ENCODE assay signal across 15 cellular contexts in the genomic region with DNA sequence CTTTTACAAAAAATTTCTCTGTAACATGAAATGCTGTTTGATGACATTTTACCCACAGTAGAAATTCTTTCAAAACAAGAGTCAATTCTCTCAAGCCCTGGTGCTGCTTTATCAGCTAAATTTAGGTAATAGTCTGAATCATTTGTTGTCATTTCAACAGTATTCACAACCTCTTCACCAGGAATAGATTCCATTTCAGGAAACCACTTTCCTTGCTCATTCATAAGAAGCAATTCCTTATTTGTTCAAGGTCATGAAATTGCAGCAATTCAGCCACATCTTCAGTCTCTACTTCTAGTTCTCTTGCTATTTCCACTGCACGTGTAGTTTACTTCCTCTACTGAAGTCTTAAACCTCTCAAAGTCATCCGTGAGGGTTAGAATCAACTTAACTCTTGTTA. TPM values are rescaled to one million over a fixed set of nuclear protein-coding genes. Genes with fewer than 3 reads are reported as not detected.
DNase-seq lines count a peak whose midpoint lies in the region; ATAC-seq, FAIRE-seq and TF ChIP-seq lines count a peak whose summit lies in the region.
"Had no signal": no experiment of that assay in that cellular context is flagged by ENCODE, and none has a peak within 500 bp of the region (broad histone marks: within the 10 kb centered on the region; RNA-seq: fewer than 3 reads in every experiment).

No MANE protein-coding gene starts in this region.

- H3K9me2 ChIP-seq in OCI-LY1 (ENCODE audit: low read depth, low read length): no peaks in the 10 kb centered on the region

- peaks cover 7% of the 10 kb centered on the region; the same call in 1 of the 2 replicates for H3F3A ChIP-seq in OCI-LY1 (ENCODE audit: insufficient read depth, low read length)

- no peak for FAIRE-seq in bronchial epithelial cell (lab: Jason Lieb, UNC)

- H3K9me3 Mint-ChIP-seq in activated CD4-positive, alpha-beta T cell treated with anti-CD3 and anti-CD28 coated beads, Interleukin-2, amount 10 ng/mL, durations not matched to agents 7 days and 5 days: no peaks in the 10 kb centered on the region

- H3K27ac Mint-ChIP-seq in activated CD4-positive, alpha-beta T cell treated with anti-CD3 and anti-CD28 coated beads, Interleukin-2, amount 10 ng/mL, durations not matched to agents 7 days and 5 days: peak overlapping the region; percentile 0

- TF ChIP-seq CTCF in OCI-LY1 (IDR thresholded peaks at IDR 0.05; ENCODE audit: low read length) (no peak), bronchial epithelial cell (IDR thresholded peaks at IDR 0.05; ENCODE audit: insufficient read depth, low read length, severe bottlenecking) (no peak), spleen (IDR thresholded peaks at IDR 0.05 in 8 of 11, conservative IDR thresholded peaks at IDR 0.05 in 3 of 11) (no peak), dorsolateral prefrontal cortex (IDR thresholded peaks at IDR 0.05 in 54 of 56, conservative IDR thresholded peaks at IDR 0.05 in 2 of 56; ENCODE audit: low read depth in 1 of 56, partially characterized antibody in 56 of 56) (no peak)

- DNase-seq in activated CD4-positive, alpha-beta T cell treated with anti-CD3 and anti-CD28 coated beads, Interleukin-2, amount 10 ng/mL, durations not matched to agents 7 days and 5 days: no peak
- DNase-seq in activated CD4-positive, alpha-beta T cell treated with anti-CD3 and anti-CD28 coated beads, Interleukin-2, amount 50 U/mL, for 1 hour: no peak
- DNase-seq in bronchial epithelial cell (ENCODE audit: low read depth) (peak; percentile 40), spleen (no peak), dorsolateral prefrontal cortex (no peak), cerebellar cortex (ENCODE audit: low spot score) (no peak)
- DNase-seq: activated CD8-positive, alpha-beta memory T cell treated with anti-CD3 and anti-CD28 coated beads, Interleukin-2, amount 50 U/mL, for 4 hours; DMS79; KG1 had no signal

- intact Hi-C loops in spleen (cut with DNase I; ENCODE audit: low total_unique reads): no loop called here
- intact Hi-C loops in dorsolateral prefrontal cortex (cut with DNase I): no loop called here

- peaks cover 56% of the 10 kb centered on the region for H3K4me1 Mint-ChIP-seq in activated CD4-positive, alpha-beta T cell treated with anti-CD3 and anti-CD28 coated beads, Interleukin-2, amount 10 ng/mL, durations not matched to agents 7 days and 5 days

- POLR2A ChIA-PET in activated CD4-positive, alpha-beta T cell treated with anti-CD3 and anti-CD28 coated beads, Interleukin-2, amount 10 ng/mL, durations not matched to agents 7 days and 5 days (lab: Charles Lee): no interaction called here

- peak overlapping the region; percentile 29; the same call in 1 of the 2 replicates for H3K4me2 ChIP-seq in OCI-LY1 (ENCODE audit: low read length)

- H3K27me3 ChIP-seq in OCI-LY1 (ENCODE audit: insufficient read depth, low read length) (no peaks in the 10 kb centered on the region), bronchial epithelial cell (ENCODE audit: control insufficient read depth, insufficient read depth, low read length) (no peaks in the 10 kb centered on the region), spleen (replicated peaks in 1 of 7) (no peaks in the 10 kb centered on the region), dorsolateral prefrontal cortex (no peaks in the 10 kb centered on the region)
- H3K27me3 ChIP-seq: ascending aorta had no signal

- H3K9me3 ChIP-seq in OCI-LY1 (ENCODE audit: low read length): no peaks in the 10 kb centered on the region
- H3K9me3 ChIP-seq in spleen: no peaks in the 10 kb centered on the region
- H3K9me3 ChIP-seq: ascending aorta had no signal

- H3K27ac ChIP-seq in OCI-LY1 (ENCODE audit: low read depth, low read length, poor library complexity, severe bottlenecking) (peak overlapping the region; percentile 93), spleen (peak overlapping the region; percentile 35 to 89 (median 78)), dorsolateral prefrontal cortex (no peak overlapping the region)
- H3K27ac ChIP-seq: ascending aorta had no signal

- WGBS in spleen, 5 donors: 19 to 35% (median 23%) methylated on average over 2 of the region's 2 CpGs

- CTCF ChIA-PET in activated CD4-positive, alpha-beta T cell treated with anti-CD3 and anti-CD28 coated beads, Interleukin-2, amount 10 ng/mL, durations not matched to agents 7 days and 5 days (lab: Charles Lee): interaction anchor here (1.2 kb wide), 1 partner anchor 59 kb away, joined by 4 read pairs; no protein-coding TSS in a partner anchor

- ATAC-seq in GM19463 (IDR thresholded peaks at IDR 0.05; ENCODE audit: unreplicated experiment): no peak

- H3K79me2 ChIP-seq in OCI-LY1 (ENCODE audit: insufficient read depth, low read length): no peaks in the 10 kb centered on the region

- H3K4me3 ChIP-seq in OCI-LY1 (ENCODE audit: low read depth, low read length, poor library complexity, severe bottlenecking) (no peak overlapping the region), bronchial epithelial cell (ENCODE audit: low read depth, low read length) (no peak overlapping the region), spleen (no peak overlapping the region), dorsolateral prefrontal cortex (no peak overlapping the region)
- H3K4me3 ChIP-seq: ascending aorta had no signal

- H3K4me1 ChIP-seq in OCI-LY1 (ENCODE audit: insufficient read depth, low read length, severe bottlenecking) (peaks cover 64% of the 10 kb centered on the region), spleen (peaks cover 7 to 66% (median 26%) of the 10 kb centered on the region in 6 donors)
- H3K4me1 ChIP-seq: ascending aorta had no signal

- H2AFZ ChIP-seq in OCI-LY1 (ENCODE audit: low read length): peak overlapping the region; percentile 2; the same call in 1 of the 2 replicates

- peak overlapping the region; percentile 38 for H3K9ac ChIP-seq in OCI-LY1 (ENCODE audit: low read length)

- TF ChIP-seq POLR2A in spleen (IDR thresholded peaks at IDR 0.05): no peak

- H4K20me1 ChIP-seq in OCI-LY1 (ENCODE audit: insufficient read depth, low read length): no peaks in the 10 kb centered on the region

- H3K36me3 ChIP-seq in OCI-LY1 (ENCODE audit: insufficient read depth, low read length): no peaks in the 10 kb centered on the region
- H3K36me3 ChIP-seq in bronchial epithelial cell (ENCODE audit: control insufficient read depth, insufficient read depth, low read length): no peaks in the 10 kb centered on the region
- no peaks in the 10 kb centered on the region for H3K36me3 ChIP-seq in spleen
- H3K36me3 ChIP-seq: ascending aorta had no signal

- H3K36me3 Mint-ChIP-seq in activated CD4-positive, alpha-beta T cell treated with anti-CD3 and anti-CD28 coated beads, Interleukin-2, amount 10 ng/mL, durations not matched to agents 7 days and 5 days (ENCODE audit: low read depth): peaks cover 20% of the 10 kb centered on the region

- no peaks in the 10 kb centered on the region for H3K27me3 Mint-ChIP-seq in activated CD4-positive, alpha-beta T cell treated with anti-CD3 and anti-CD28 coated beads, Interleukin-2, amount 10 ng/mL, durations not matched to agents 7 days and 5 days

- H3K4me3 Mint-ChIP-seq in activated CD4-positive, alpha-beta T cell treated with anti-CD3 and anti-CD28 coated beads, Interleukin-2, amount 10 ng/mL, durations not matched to agents 7 days and 5 days: no peak overlapping the region

RNA-seq across cellular contexts. Expression of gene STAG3, which starts 14.1 kb away (rescaled TPM):
- 10 to 100 TPM; 24.2 to 24.7 TPM for total RNA-seq in activated CD4-positive, alpha-beta T cell treated with anti-CD3 and anti-CD28 coated beads, Interleukin-2, amount 10 ng/mL, durations not matched to agents 7 days and 5 days
- total RNA-seq in bronchial epithelial cell (under 0.01 and 0.13 TPM in 2 replicates), spleen (10 to 100 TPM in 5 of 7 donors, 1 to 10 TPM in 2; 8.0 to 59.6 (median 31.4) TPM), dorsolateral prefrontal cortex (1 to 10 TPM in 119 of 120 experiments, under 1 TPM in 1; 0.87 to 7.2 (median 2.7) TPM)
- polyA plus RNA-seq in spleen: 100 to 1,000 TPM in 2 of 3 donors, 10 to 100 TPM in 1; 69.5 to 123 (median 104) TPM
- total RNA-seq: ascending aorta had no signal

RNA-seq across cellular contexts. Expression of gene GPC2, which starts 14.6 kb away (rescaled TPM):
- 10 to 100 TPM; 13.9 to 20.9 TPM for total RNA-seq in activated CD4-positive, alpha-beta T cell treated with anti-CD3 and anti-CD28 coated beads, Interleukin-2, amount 10 ng/mL, durations not matched to agents 7 days and 5 days
- total RNA-seq in bronchial epithelial cell: 1.0 and 1.3 TPM in 2 replicates
- total RNA-seq in spleen: 1 to 10 TPM; 2.4 to 5.3 (median 4.5) TPM
- polyA plus RNA-seq in spleen: 1 to 10 TPM; 2.1 to 4.4 (median 4.2) TPM
- 1 to 10 TPM in 118 of 120 experiments, under 1 TPM in 2; 0.84 to 7.1 (median 2.4) TPM for total RNA-seq in dorsolateral prefrontal cortex
- total RNA-seq: ascending aorta had no signal

RNA-seq across cellular contexts. Expression of gene GAL3ST4, which starts 23.4 kb away (rescaled TPM):
- total RNA-seq in activated CD4-positive, alpha-beta T cell treated with anti-CD3 and anti-CD28 coated beads, Interleukin-2, amount 10 ng/mL, durations not matched to agents 7 days and 5 days: 10 to 100 TPM; 14.2 to 15.6 TPM
- under 0.01 and 0.51 TPM in 2 replicates for total RNA-seq in bronchial epithelial cell
- total RNA-seq in spleen: 1 to 10 TPM; 1.3 to 6.2 (median 3.0) TPM
- polyA plus RNA-seq in spleen: 1 to 10 TPM; 1.0 to 2.8 (median 1.1) TPM
- total RNA-seq in dorsolateral prefrontal cortex: 10 to 100 TPM in 13 of 120 experiments, 1 to 10 TPM in 107; 2.6 to 14.0 (median 6.2) TPM

RNA-seq across cellular contexts. Expression of gene PVRIG, which starts 28.0 kb away (rescaled TPM):
- 10 to 100 TPM; 61.2 to 66.6 TPM for total RNA-seq in activated CD4-positive, alpha-beta T cell treated with anti-CD3 and anti-CD28 coated beads, Interleukin-2, amount 10 ng/mL, durations not matched to agents 7 days and 5 days
- total RNA-seq in bronchial epithelial cell (not detected in 2 replicates), spleen (10 to 100 TPM; 21.9 to 58.7 (median 33.9) TPM), dorsolateral prefrontal cortex (1 to 10 TPM in 5 of 120 experiments, under 1 TPM in 4, not detected in 111; 0.36 to 2.3 (median 1.4) TPM)
- 10 to 100 TPM; 20.3 to 41.2 (median 30.2) TPM for polyA plus RNA-seq in spleen
- total RNA-seq: A172, RPMI7951, skeletal muscle tissue had no signal

RNA-seq across cellular contexts. Expression of gene TRAPPC14, which starts 33.3 kb away (rescaled TPM):
- 10 to 100 TPM; 54.0 to 54.6 TPM for total RNA-seq in activated CD4-positive, alpha-beta T cell treated with anti-CD3 and anti-CD28 coated beads, Interleukin-2, amount 10 ng/mL, durations not matched to agents 7 days and 5 days
- total RNA-seq in bronchial epithelial cell (3.4 and 5.5 TPM in 2 replicates), spleen (10 to 100 TPM; 33.0 to 68.7 (median 48.2) TPM), dorsolateral prefrontal cortex (10 to 100 TPM; 16.3 to 52.5 (median 30.3) TPM)
- polyA plus RNA-seq in spleen: 10 to 100 TPM; 33.0 to 54.5 (median 51.4) TPM

Comparison
In these comparisons a context has a peak if more than half of its experiments do, and no peak if none do; other contexts are left out.
1. H3K27ac ChIP-seq: peak in OCI-LY1 (single experiment) and spleen (8 of 8); none in dorsolateral prefrontal cortex (0 of 59).